ENCODE assay signal across 23 cellular contexts in the genomic region with DNA sequence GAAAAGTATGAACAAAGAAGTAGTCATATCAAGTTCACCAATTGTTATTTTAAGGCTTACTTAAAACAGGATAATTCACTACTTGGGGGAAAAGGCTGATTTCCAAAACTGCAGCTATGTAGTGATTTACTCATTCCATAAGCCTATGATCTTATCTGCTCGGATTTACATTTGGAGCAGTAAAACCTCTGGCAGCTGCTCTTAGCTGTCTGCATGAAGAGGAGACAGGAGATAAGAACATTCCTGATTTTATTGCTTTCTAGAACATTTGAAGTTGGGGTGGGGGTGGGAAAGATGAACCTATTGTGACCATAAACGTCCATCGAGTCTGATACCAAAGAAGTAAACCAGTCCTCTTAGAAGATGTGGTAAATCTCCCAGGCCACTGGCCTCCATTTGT.
DNase-seq lines count a peak whose midpoint lies in the region; ATAC-seq and TF ChIP-seq lines count a peak whose summit lies in the region.
"Had no signal": no experiment of that assay in that cellular context is flagged by ENCODE, and none has a peak within 500 bp of the region (broad histone marks: within the 10 kb centered on the region; RNA-seq: fewer than 3 reads in every experiment).

No MANE protein-coding gene starts in this region.

- H3K4me1 ChIP-seq in GM23248 (ENCODE audit: insufficient read depth) (peaks cover 28% of the 10 kb centered on the region), SJCRH30 (peaks cover 18% of the 10 kb centered on the region)
- H3K4me1 ChIP-seq: heart left ventricle had no signal

- no peak for ATAC-seq in GM19035 (IDR thresholded peaks at IDR 0.05; ENCODE audit: unreplicated experiment)
- ATAC-seq in effector memory CD8-positive, alpha-beta T cell (replicated peaks) = no peak
- ATAC-seq: heart left ventricle; left colon; naive thymus-derived CD8-positive, alpha-beta T cell had no signal

- H3K36me3 Mint-ChIP-seq in MCF 10A (ENCODE audit: insufficient read depth, unreplicated experiment) = no peaks in the 10 kb centered on the region
- H3K36me3 Mint-ChIP-seq in effector memory CD8-positive, alpha-beta T cell (ENCODE audit: insufficient read depth) = peaks cover 2% of the 10 kb centered on the region
- H3K36me3 Mint-ChIP-seq: CD8-positive, alpha-beta memory T cell; memory B cell had no signal

- H3K27me3 Mint-ChIP-seq in MCF 10A (ENCODE audit: insufficient read depth, unreplicated experiment) = no peaks in the 10 kb centered on the region
- H3K27me3 Mint-ChIP-seq in effector memory CD8-positive, alpha-beta T cell = no peaks in the 10 kb centered on the region
- H3K27me3 Mint-ChIP-seq: brain; CD8-positive, alpha-beta memory T cell; memory B cell had no signal

- no peak overlapping the region for H3K4me3 ChIP-seq in GM23248
- no peak overlapping the region for H3K4me3 ChIP-seq in SJCRH30
- H3K4me3 ChIP-seq: heart left ventricle, PC-9, thoracic aorta had no signal

- POLR2A ChIA-PET in MCF 10A (lab: Yijun Ruan, JAX) = no interaction called here

- in situ Hi-C loops in GM23248 (cut with MboI) = no loop called here

- H3K27me3 ChIP-seq in GM23248 (replicated peaks; ENCODE audit: insufficient read depth) (no peaks in the 10 kb centered on the region), SJCRH30 (no peaks in the 10 kb centered on the region)
- H3K27me3 ChIP-seq: heart left ventricle had no signal

- no peaks in the 10 kb centered on the region for H3K79me2 ChIP-seq in GM23248 (ENCODE audit: insufficient read depth)

- H3K9me2 ChIP-seq in GM23248 (ENCODE audit: insufficient read depth) = no peaks in the 10 kb centered on the region

- no TSS peak for BruUV-seq in MCF 10A (replicated peaks; lab: Mats Ljungman, UMichigan)

- no peak for TF ChIP-seq CTCF in MCF 10A (IDR thresholded peaks at IDR 0.05; ENCODE audit: unreplicated experiment)

- no peak overlapping the region for H3K4me3 Mint-ChIP-seq in MCF 10A (ENCODE audit: unreplicated experiment)
- no peak overlapping the region for H3K4me3 Mint-ChIP-seq in effector memory CD8-positive, alpha-beta T cell
- H3K4me3 Mint-ChIP-seq: brain; CD8-positive, alpha-beta memory T cell; memory B cell; naive thymus-derived CD8-positive, alpha-beta T cell had no signal

- no peaks in the 10 kb centered on the region for H3K9me3 Mint-ChIP-seq in MCF 10A (ENCODE audit: unreplicated experiment)
- H3K9me3 Mint-ChIP-seq in effector memory CD8-positive, alpha-beta T cell = peaks cover 0 to 2% of the 10 kb centered on the region in 2 donors
- H3K9me3 Mint-ChIP-seq: memory B cell had no signal

- WGBS in GM23248 (ENCODE audit: low coverage in 1 of 2, low lambda C conversion rate in 2 of 2, missing lambda C conversion rate in 2 of 2), 2 experiments = 11 to 17% methylated on average over 3 of the region's 3 CpGs

- no peak overlapping the region for H3K27ac ChIP-seq in GM23248
- H3K27ac ChIP-seq in SJCRH30 = no peak overlapping the region
- H3K27ac ChIP-seq: heart left ventricle, PC-9, thoracic aorta had no signal

- H3K9me3 ChIP-seq in GM23248 (ENCODE audit: low read depth) (no peaks in the 10 kb centered on the region), SJCRH30 (replicated peaks) (peaks cover 2% of the 10 kb centered on the region; the same call in 1 of the 2 replicates)
- H3K9me3 ChIP-seq: thoracic aorta had no signal

- no peak overlapping the region for H3K9ac ChIP-seq in GM23248

- H3K4me2 ChIP-seq in GM23248 (ENCODE audit: unreplicated experiment) = peak overlapping the region; percentile 35
- H3K4me2 ChIP-seq: PC-9 had no signal

- H2AFZ ChIP-seq in GM23248 = no peak overlapping the region
- H2AFZ ChIP-seq: PC-9 had no signal

- no peak overlapping the region for H3K27ac Mint-ChIP-seq in MCF 10A (ENCODE audit: low read depth, unreplicated experiment)
- no peak overlapping the region for H3K27ac Mint-ChIP-seq in effector memory CD8-positive, alpha-beta T cell
- H3K27ac Mint-ChIP-seq: brain; CD8-positive, alpha-beta memory T cell; memory B cell; naive thymus-derived CD8-positive, alpha-beta T cell had no signal

- peaks cover 15% of the 10 kb centered on the region; the same call in 1 of the 2 replicates for H3F3A ChIP-seq in GM23248 (ENCODE audit: insufficient read depth)

- DNase-seq in GM23248 = peak; percentile 20
- peak; percentile 38 to 62 for DNase-seq in SJCRH30
- peak; percentile 41 for DNase-seq in left kidney (ENCODE audit: low read depth, low spot score)
- no peak for DNase-seq in MCF 10A (ENCODE audit: unreplicated experiment)
- no peak for DNase-seq in effector memory CD8-positive, alpha-beta T cell
- no peak for DNase-seq in mesenteric fat pad (ENCODE audit: low spot score)
- DNase-seq: activated CD4-positive, CD25-positive, alpha-beta regulatory T cell treated with anti-CD3 and anti-CD28 coated beads, Interleukin-2, amount 50 U/mL, for 72 hours; activated effector memory CD4-positive, alpha-beta T cell treated with anti-CD3 and anti-CD28 coated beads, Interleukin-2, amount 50 U/mL, for 16 hours; AML-193; CD8-positive, alpha-beta memory T cell; heart left ventricle; left colon; naive thymus-derived CD8-positive, alpha-beta T cell; NCI-H1092; NCI-H2029 treated with DMSO at 0.1 percent for 48 hours; PC-9; Right ventricle myocardium superior; stimulated activated CD4-positive, alpha-beta T cell treated with anti-CD3 and anti-CD28 coated beads, Interleukin-4, amount 100 ng/mL, for 4 hours; stimulated activated naive CD4-positive, alpha-beta T cell treated with Interleukin-2 at 50 U/mL for 16 hours had no signal

- no peaks in the 10 kb centered on the region for H4K20me1 ChIP-seq in GM23248 (ENCODE audit: insufficient read depth)

- intact Hi-C loops in MCF 10A (cut with micrococcal nuclease) = no loop called here

- H3K36me3 ChIP-seq in GM23248 (ENCODE audit: low read depth) (no peaks in the 10 kb centered on the region), SJCRH30 (0 out of 2 replicates have a peak, but pooled peaks cover 2% of the 10 kb centered on the region)
- H3K36me3 ChIP-seq: heart left ventricle, thoracic aorta had no signal

- CTCF ChIA-PET in MCF 10A (lab: Yijun Ruan, JAX) = no interaction called here

- H3K4me1 Mint-ChIP-seq in MCF 10A (ENCODE audit: insufficient read depth, unreplicated experiment) = no peaks in the 10 kb centered on the region
- no peaks in the 10 kb centered on the region for H3K4me1 Mint-ChIP-seq in effector memory CD8-positive, alpha-beta T cell (ENCODE audit: low read depth in 2 of 2)
- H3K4me1 Mint-ChIP-seq: CD8-positive, alpha-beta memory T cell; memory B cell; naive thymus-derived CD8-positive, alpha-beta T cell had no signal

Comparison
In these comparisons a context has a peak if more than half of its experiments do, and no peak if none do; other contexts are left out.
1. DNase-seq: peak in GM23248 (single experiment), SJCRH30 (2 of 2) and left kidney (single experiment); none in MCF 10A (single experiment), effector memory CD8-positive, alpha-beta T cell (0 of 3) and mesenteric fat pad (single experiment).